Comparison of ENCODE assay signal across 15 cellular contexts in the genomic region with DNA sequence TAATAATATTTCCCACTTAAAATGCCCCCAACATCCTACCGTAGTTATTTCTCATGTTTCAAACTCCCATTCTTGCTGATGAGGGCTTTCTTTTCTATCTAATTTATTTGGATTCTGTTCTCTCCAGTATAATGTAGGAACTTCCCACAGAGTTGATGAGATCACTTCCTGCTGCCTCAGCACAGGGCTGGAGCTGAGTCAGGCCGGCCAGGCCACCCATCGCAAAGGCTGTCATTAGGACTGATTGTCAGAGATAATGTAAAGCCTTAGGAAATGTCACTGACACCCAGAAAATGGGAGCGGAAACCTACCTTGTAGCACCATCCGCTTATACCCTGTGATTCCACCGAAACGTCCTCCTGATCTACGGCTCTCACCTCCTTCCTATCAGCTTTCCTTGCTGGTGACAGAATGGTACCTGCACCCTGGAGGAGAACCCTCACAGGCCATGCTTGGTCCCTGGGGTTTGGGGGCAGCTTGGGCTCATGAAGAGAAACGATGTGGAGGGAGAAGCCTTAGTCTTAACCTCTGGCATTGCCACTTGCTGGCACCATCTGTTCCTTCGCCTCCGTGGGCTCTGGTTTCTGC.
DNase-seq lines count a peak whose midpoint lies in the region; ATAC-seq, FAIRE-seq and TF ChIP-seq lines count a peak whose summit lies in the region.
"Had no signal": no experiment of that assay in that cellular context is flagged by ENCODE, and none has a peak within 500 bp of the region (broad histone marks: within the 10 kb centered on the region; RNA-seq: fewer than 3 reads in every experiment).

No MANE protein-coding gene starts in this region.

- H3K4me3 Mint-ChIP-seq in GM23338: no peak overlapping the region
- H3K4me3 Mint-ChIP-seq: activated T-cell treated with anti-CD3 and anti-CD28 coated beads, Interleukin-2, amount 50 U/mL, for 72 hours had no signal

- no peaks in the 10 kb centered on the region; the same call in 2 of the 3 replicates for H3K4me1 Mint-ChIP-seq in GM23338

- H3K4me2 ChIP-seq in GM23338: no peak overlapping the region

- H3K79me2 ChIP-seq in GM23338 (replicated peaks; ENCODE audit: insufficient read depth): no peaks in the 10 kb centered on the region

- ATAC-seq in GM23338 (no peak), HG02678 (IDR thresholded peaks at IDR 0.05; ENCODE audit: unreplicated experiment) (no peak)
- ATAC-seq: activated T-cell treated with anti-CD3 and anti-CD28 coated beads, Interleukin-2, amount 50 U/mL, for 72 hours; left colon had no signal

- TF ChIP-seq POLR2A in erythroblast (IDR thresholded peaks at IDR 0.05; ENCODE audit: low read length): no peak

- no peak for DNase-seq in GM23338 (ENCODE audit: low spot score)
- peak; percentile 30 for DNase-seq in RCC 7860 (ENCODE audit: low spot score)
- DNase-seq in erythroblast (lab: John Stamatoyannopoulos, UW): peak; percentile 45 to 82
- peak; percentile 13 for DNase-seq in stromal cell of bone marrow (ENCODE audit: low read depth)
- no peak for DNase-seq in D341Med (ENCODE audit: low spot score)
- DNase-seq in ecto neural progenitor cell (ENCODE audit: low spot score): no peak
- DNase-seq: activated CD4-positive, alpha-beta T cell treated with anti-CD3 and anti-CD28 coated beads, Interleukin-2, amount 50 U/mL, for 48 hours; activated T-cell treated with anti-CD3 and anti-CD28 coated beads, Interleukin-2, amount 50 U/mL, for 72 hours; cortex of kidney; left colon; NCI-H1694 had no signal

- no peaks in the 10 kb centered on the region for H3K27me3 ChIP-seq in GM23338 (ENCODE audit: insufficient read depth)
- H3K27me3 ChIP-seq: adrenal gland had no signal

- no peak overlapping the region for H3K4me3 ChIP-seq in GM23338
- H3K4me3 ChIP-seq: adrenal gland, thoracic aorta had no signal

- H3K27ac ChIP-seq in GM23338 (ENCODE audit: low read depth): no peak overlapping the region
- H3K27ac ChIP-seq: adrenal gland, thoracic aorta had no signal

- peaks cover 35% of the 10 kb centered on the region for H3K9me2 ChIP-seq in GM23338 (ENCODE audit: insufficient read depth)

- H3K36me3 ChIP-seq in GM23338 (ENCODE audit: insufficient read depth): no peaks in the 10 kb centered on the region
- H3K36me3 ChIP-seq: adrenal gland, thoracic aorta had no signal

- H3K4me1 ChIP-seq in GM23338 (ENCODE audit: insufficient read depth): no peaks in the 10 kb centered on the region

- H4K20me1 ChIP-seq in GM23338 (replicated peaks; ENCODE audit: insufficient read depth): no peaks in the 10 kb centered on the region

- H3K36me3 Mint-ChIP-seq in GM23338 (ENCODE audit: low read depth): no peaks in the 10 kb centered on the region; the same call in 2 of the 3 replicates

- no peak overlapping the region for H3K27ac Mint-ChIP-seq in GM23338
- H3K27ac Mint-ChIP-seq: activated T-cell treated with anti-CD3 and anti-CD28 coated beads, Interleukin-2, amount 50 U/mL, for 72 hours had no signal

- peaks cover 1% of the 10 kb centered on the region for H3K27me3 Mint-ChIP-seq in GM23338 (ENCODE audit: insufficient read depth, low read depth, poor library complexity)

- TF ChIP-seq CTCF in GM23338 (conservative IDR thresholded peaks at IDR 0.05; ENCODE audit: low read depth in 2 of 2): no peak

- 0 out of 2 replicates have a peak overlapping the region, but pooled peaks have one; percentile 23 for H2AFZ ChIP-seq in GM23338

- no peaks in the 10 kb centered on the region for H3F3A ChIP-seq in GM23338 (replicated peaks; ENCODE audit: low read depth)

- FAIRE-seq in RCC 7860 (lab: Jason Lieb, UNC): no peak
- FAIRE-seq: H54 had no signal

- H3K9me3 Mint-ChIP-seq in GM23338: no peaks in the 10 kb centered on the region
- H3K9me3 Mint-ChIP-seq: activated T-cell treated with anti-CD3 and anti-CD28 coated beads, Interleukin-2, amount 50 U/mL, for 72 hours had no signal

TF ChIP-seq in GM23338, 12 proteins besides CTCF, POLR2A, EP300 and RAD21 (continues in another document):
- no peak for TF ChIP-seq NANOG (IDR thresholded peaks at IDR 0.05; ENCODE audit: borderline replicate concordance)
- TF ChIP-seq, protein P1, sequence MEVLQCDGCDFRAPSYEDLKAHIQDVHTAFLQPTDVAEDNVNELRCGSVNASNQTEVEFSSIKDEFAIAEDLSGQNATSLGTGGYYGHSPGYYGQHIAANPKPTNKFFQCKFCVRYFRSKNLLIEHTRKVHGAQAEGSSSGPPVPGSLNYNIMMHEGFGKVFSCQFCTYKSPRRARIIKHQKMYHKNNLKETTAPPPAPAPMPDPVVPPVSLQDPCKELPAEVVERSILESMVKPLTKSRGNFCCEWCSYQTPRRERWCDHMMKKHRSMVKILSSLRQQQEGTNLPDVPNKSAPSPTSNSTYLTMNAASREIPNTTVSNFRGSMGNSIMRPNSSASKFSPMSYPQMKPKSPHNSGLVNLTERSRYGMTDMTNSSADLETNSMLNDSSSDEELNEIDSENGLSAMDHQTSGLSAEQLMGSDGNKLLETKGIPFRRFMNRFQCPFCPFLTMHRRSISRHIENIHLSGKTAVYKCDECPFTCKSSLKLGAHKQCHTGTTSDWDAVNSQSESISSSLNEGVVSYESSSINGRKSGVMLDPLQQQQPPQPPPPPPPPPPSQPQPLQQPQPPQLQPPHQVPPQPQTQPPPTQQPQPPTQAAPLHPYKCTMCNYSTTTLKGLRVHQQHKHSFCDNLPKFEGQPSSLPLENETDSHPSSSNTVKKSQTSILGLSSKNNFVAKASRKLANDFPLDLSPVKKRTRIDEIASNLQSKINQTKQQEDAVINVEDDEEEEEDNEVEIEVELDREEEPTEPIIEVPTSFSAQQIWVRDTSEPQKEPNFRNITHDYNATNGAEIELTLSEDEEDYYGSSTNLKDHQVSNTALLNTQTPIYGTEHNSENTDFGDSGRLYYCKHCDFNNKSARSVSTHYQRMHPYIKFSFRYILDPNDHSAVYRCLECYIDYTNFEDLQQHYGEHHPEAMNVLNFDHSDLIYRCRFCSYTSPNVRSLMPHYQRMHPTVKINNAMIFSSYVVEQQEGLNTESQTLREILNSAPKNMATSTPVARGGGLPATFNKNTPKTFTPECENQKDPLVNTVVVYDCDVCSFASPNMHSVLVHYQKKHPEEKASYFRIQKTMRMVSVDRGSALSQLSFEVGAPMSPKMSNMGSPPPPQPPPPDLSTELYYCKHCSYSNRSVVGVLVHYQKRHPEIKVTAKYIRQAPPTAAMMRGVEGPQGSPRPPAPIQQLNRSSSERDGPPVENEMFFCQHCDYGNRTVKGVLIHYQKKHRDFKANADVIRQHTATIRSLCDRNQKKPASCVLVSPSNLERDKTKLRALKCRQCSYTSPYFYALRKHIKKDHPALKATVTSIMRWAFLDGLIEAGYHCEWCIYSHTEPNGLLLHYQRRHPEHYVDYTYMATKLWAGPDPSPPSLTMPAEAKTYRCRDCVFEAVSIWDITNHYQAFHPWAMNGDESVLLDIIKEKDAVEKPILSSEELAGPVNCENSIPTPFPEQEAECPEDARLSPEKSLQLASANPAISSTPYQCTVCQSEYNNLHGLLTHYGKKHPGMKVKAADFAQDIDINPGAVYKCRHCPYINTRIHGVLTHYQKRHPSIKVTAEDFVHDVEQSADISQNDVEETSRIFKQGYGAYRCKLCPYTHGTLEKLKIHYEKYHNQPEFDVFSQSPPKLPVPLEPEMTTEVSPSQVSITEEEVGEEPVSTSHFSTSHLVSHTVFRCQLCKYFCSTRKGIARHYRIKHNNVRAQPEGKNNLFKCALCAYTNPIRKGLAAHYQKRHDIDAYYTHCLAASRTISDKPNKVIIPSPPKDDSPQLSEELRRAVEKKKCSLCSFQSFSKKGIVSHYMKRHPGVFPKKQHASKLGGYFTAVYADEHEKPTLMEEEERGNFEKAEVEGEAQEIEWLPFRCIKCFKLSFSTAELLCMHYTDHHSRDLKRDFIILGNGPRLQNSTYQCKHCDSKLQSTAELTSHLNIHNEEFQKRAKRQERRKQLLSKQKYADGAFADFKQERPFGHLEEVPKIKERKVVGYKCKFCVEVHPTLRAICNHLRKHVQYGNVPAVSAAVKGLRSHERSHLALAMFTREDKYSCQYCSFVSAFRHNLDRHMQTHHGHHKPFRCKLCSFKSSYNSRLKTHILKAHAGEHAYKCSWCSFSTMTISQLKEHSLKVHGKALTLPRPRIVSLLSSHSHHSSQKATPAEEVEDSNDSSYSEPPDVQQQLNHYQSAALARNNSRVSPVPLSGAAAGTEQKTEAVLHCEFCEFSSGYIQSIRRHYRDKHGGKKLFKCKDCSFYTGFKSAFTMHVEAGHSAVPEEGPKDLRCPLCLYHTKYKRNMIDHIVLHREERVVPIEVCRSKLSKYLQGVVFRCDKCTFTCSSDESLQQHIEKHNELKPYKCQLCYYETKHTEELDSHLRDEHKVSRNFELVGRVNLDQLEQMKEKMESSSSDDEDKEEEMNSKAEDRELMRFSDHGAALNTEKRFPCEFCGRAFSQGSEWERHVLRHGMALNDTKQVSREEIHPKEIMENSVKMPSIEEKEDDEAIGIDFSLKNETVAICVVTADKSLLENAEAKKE (CRISPR knock-in tag; IDR thresholded peaks at IDR 0.05): no peak
- TF ChIP-seq EZH2 (IDR thresholded peaks at IDR 0.05; ENCODE audit: low read depth, unreplicated experiment): no peak
- TF ChIP-seq ZNF114 (CRISPR knock-in tag; IDR thresholded peaks at IDR 0.05): no peak
- TF ChIP-seq POLR2AphosphoS5 (IDR thresholded peaks at IDR 0.05; ENCODE audit: low read depth): no peak
- TF ChIP-seq ZNF331 (CRISPR knock-in tag; IDR thresholded peaks at IDR 0.05; ENCODE audit: low read depth): no peak
- no peak for TF ChIP-seq JUNB (IDR thresholded peaks at IDR 0.05; ENCODE audit: unreplicated experiment)
- no peak for TF ChIP-seq EZH2phosphoT487 (IDR thresholded peaks at IDR 0.05; ENCODE audit: unreplicated experiment)

Comparison
In these comparisons a context has a peak if more than half of its experiments do, and no peak if none do; other contexts are left out.
1. DNase-seq: peak in RCC 7860 (single experiment), erythroblast (2 of 2) and stromal cell of bone marrow (single experiment); none in GM23338 (single experiment), D341Med (single experiment) and ecto neural progenitor cell (single experiment).